Comparison of ENCODE assay signal across 12 cellular contexts in genomic region chr1:223733898-223734852, GRCh38. TPM values are rescaled to one million over a fixed set of nuclear protein-coding genes. Genes with fewer than 3 reads are reported as not detected.
DNase-seq lines count a peak whose midpoint lies in the region; ATAC-seq and TF ChIP-seq lines count a peak whose summit lies in the region.
"Had no signal": no experiment of that assay in that cellular context is flagged by ENCODE, and none has a peak within 500 bp of the region (broad histone marks: within the 10 kb centered on the region; RNA-seq: fewer than 3 reads in every experiment).

No MANE protein-coding gene starts in this region.

- no peak overlapping the region for H3K9ac ChIP-seq in parathyroid adenoma
- H3K9ac ChIP-seq: BLaER1, KMS-11 had no signal

- H3K4me1 ChIP-seq in A673 (ENCODE audit: insufficient read depth, low read length, poor library complexity, severe bottlenecking) (peaks cover 38% of the 10 kb centered on the region), RWPE2 (ENCODE audit: insufficient read depth, poor library complexity, severe bottlenecking) (peaks cover 27% of the 10 kb centered on the region), parathyroid adenoma (peaks cover 27% of the 10 kb centered on the region), HAP-1 (peaks cover 35% of the 10 kb centered on the region)
- H3K4me1 ChIP-seq: BLaER1 had no signal

- ATAC-seq in RWPE2 (ENCODE audit: low read depth): no peak
- ATAC-seq in left ventricle myocardium superior: no peak

- in situ Hi-C loops in HAP-1 (cut with MboI; ENCODE audit: low sequenced_read_pairs): no loop called here

- CTCF ChIA-PET in A673 (lab: Charles Lee): no interaction called here

- H3K27ac ChIP-seq in A673 (ENCODE audit: low read depth, low read length, poor library complexity, severe bottlenecking) (peak overlapping the region; percentile 18), RWPE2 (ENCODE audit: poor library complexity, severe bottlenecking) (peak overlapping the region; percentile 57), parathyroid adenoma (peak overlapping the region; percentile 24)
- H3K27ac ChIP-seq: BLaER1, KMS-11 had no signal

- H3K4me2 ChIP-seq in parathyroid adenoma (ENCODE audit: low read length): peak overlapping the region; percentile 0
- H3K4me2 ChIP-seq: BLaER1, KMS-11 had no signal

- H3K4me3 ChIP-seq in A673 (ENCODE audit: low read depth, low read length, poor library complexity, severe bottlenecking): no peak overlapping the region
- no peak overlapping the region for H3K4me3 ChIP-seq in RWPE2 (ENCODE audit: severe bottlenecking)
- no peak overlapping the region for H3K4me3 ChIP-seq in parathyroid adenoma (ENCODE audit: low read depth, low read length)
- no peak overlapping the region for H3K4me3 ChIP-seq in HAP-1
- H3K4me3 ChIP-seq: BLaER1, sigmoid colon had no signal

- DNase-seq in A673 (ENCODE audit: low spot score) (no peak), RWPE2 (ENCODE audit: low spot score) (no peak), left ventricle myocardium superior (peak; percentile 25), cerebellar cortex (ENCODE audit: low spot score) (no peak), HAP-1 (ENCODE audit: low spot score in 2 of 2) (no peak), NCI-H146 (lab: John Stamatoyannopoulos, UW) (no peak)
- DNase-seq in activated CD4-positive, alpha-beta T cell treated with anti-CD3 and anti-CD28 coated beads, Interleukin-2, amount 50 U/mL, for 4 hours: no peak
- DNase-seq: NCI-H526, sigmoid colon had no signal

- H3K79me2 ChIP-seq in parathyroid adenoma: peaks cover 12% of the 10 kb centered on the region

- H3K27me3 ChIP-seq in A673 (replicated peaks; ENCODE audit: insufficient read depth, low read depth, low read length, poor library complexity) (no peaks in the 10 kb centered on the region), RWPE2 (ENCODE audit: insufficient read depth, poor library complexity, severe bottlenecking) (no peaks in the 10 kb centered on the region), parathyroid adenoma (ENCODE audit: control insufficient read depth, insufficient read depth, low read length) (no peaks in the 10 kb centered on the region), HAP-1 (ENCODE audit: low read depth) (no peaks in the 10 kb centered on the region)
- H3K27me3 ChIP-seq: BLaER1, sigmoid colon had no signal

- H3K36me3 ChIP-seq in A673 (ENCODE audit: insufficient read depth, low read length, poor library complexity, severe bottlenecking): no peaks in the 10 kb centered on the region
- H3K36me3 ChIP-seq in RWPE2 (ENCODE audit: low read depth): peaks cover 60% of the 10 kb centered on the region
- H3K36me3 ChIP-seq in parathyroid adenoma (ENCODE audit: control insufficient read depth, insufficient read depth, low read length): no peaks in the 10 kb centered on the region
- H3K36me3 ChIP-seq in HAP-1 (replicated peaks): peaks cover 5% of the 10 kb centered on the region
- H3K36me3 ChIP-seq: sigmoid colon had no signal

- no TSS peak for BruUV-seq in A673 (replicated peaks; lab: Mats Ljungman, UMichigan)

- intact Hi-C loops in A673 (cut with micrococcal nuclease; ENCODE audit: unreplicated experiment): no loop called here
- intact Hi-C loops in left ventricle myocardium superior (cut with micrococcal nuclease): no loop called here

- H2AFZ ChIP-seq in parathyroid adenoma: no peak overlapping the region

- H3K9me3 ChIP-seq in A673 (ENCODE audit: low read depth, low read length, poor library complexity, severe bottlenecking) (no peaks in the 10 kb centered on the region), RWPE2 (ENCODE audit: severe bottlenecking) (no peaks in the 10 kb centered on the region), parathyroid adenoma (ENCODE audit: control insufficient read depth, low read length) (no peaks in the 10 kb centered on the region), HAP-1 (no peaks in the 10 kb centered on the region)
- H3K9me3 ChIP-seq: BLaER1, sigmoid colon had no signal

- no peak for TF ChIP-seq CTCF in A673 (conservative IDR thresholded peaks at IDR 0.05; ENCODE audit: low read depth, low read length)
- no peak for TF ChIP-seq CTCF in RWPE2 (IDR thresholded peaks at IDR 0.05; ENCODE audit: poor library complexity, severe bottlenecking)
- TF ChIP-seq CTCF in parathyroid adenoma (IDR thresholded peaks at IDR 0.05): no peak

- POLR2A ChIA-PET in A673 (lab: Charles Lee; ENCODE audit: low non-redundant PET): interaction anchor here (0.6 kb wide), 1 partner anchor 27 kb away, joined by 24 read pairs; no protein-coding TSS in a partner anchor

RNA-seq across cellular contexts. Expression of gene CAPN2, which starts 21.8 kb away (rescaled TPM):
- total RNA-seq in A673 (2021) (131 and 137 TPM in 2 replicates), left ventricle myocardium superior (76.9 TPM)
